Comparison of ENCODE assay signal across 1 cellular context in genomic region chr2:237745250-237745613, GRCh38.
TF ChIP-seq lines count a peak whose summit lies in the region.

No MANE protein-coding gene starts in this region.

TF ChIP-seq in WTC11, 78 proteins besides CTCF, POLR2A, EP300 and RAD21:
- no peak for TF ChIP-seq E2F4 (CRISPR knock-in tag; IDR thresholded peaks at IDR 0.05; ENCODE audit: borderline replicate concordance, low read depth)
